In genomic region chr1:97277891-97278662, GRCh38 we compare ENCODE assay signal across 13 cellular contexts.
A peak's percentile ranks its signal among the peaks of the same experiment; 100 is the strongest.
DNase-seq lines count a peak whose midpoint lies in the region; ATAC-seq and TF ChIP-seq lines count a peak whose summit lies in the region.
"Had no signal": no experiment of that assay in that cellular context is flagged by ENCODE, and none has a peak within 500 bp of the region (broad histone marks: within the 10 kb centered on the region; RNA-seq: fewer than 3 reads in every experiment).

No MANE protein-coding gene starts in this region.

- H3K27ac Mint-ChIP-seq in natural killer cell treated with Interleukin-12 subunit alpha and Interleukin-12 subunit beta and Interleukin-15 and Interleukin-18, amount 100 ng/mL, for 72 hours, result peak overlapping the region; percentile 1 to 15
- no peak overlapping the region for H3K27ac Mint-ChIP-seq in natural killer cell
- peak overlapping the region; percentile 52 for H3K27ac Mint-ChIP-seq in activated naive CD8-positive, alpha-beta T cell treated with anti-CD3 and anti-CD28 coated beads for 36 hours
- no peak overlapping the region for H3K27ac Mint-ChIP-seq in stimulated activated naive B cell treated with anti-CD40 and anti-IgM and Interleukin-4, amounts not matched to agents 10 μg/mL and 1 μg/mL and 100 μg/mL, for 72 hours

- H3K4me3 Mint-ChIP-seq in natural killer cell treated with Interleukin-12 subunit alpha and Interleukin-12 subunit beta and Interleukin-15 and Interleukin-18, amount 100 ng/mL, for 72 hours, result peak overlapping the region; percentile 1
- no peak overlapping the region for H3K4me3 Mint-ChIP-seq in natural killer cell
- no peak overlapping the region for H3K4me3 Mint-ChIP-seq in activated naive CD8-positive, alpha-beta T cell treated with anti-CD3 and anti-CD28 coated beads for 36 hours
- H3K4me3 Mint-ChIP-seq in stimulated activated naive B cell treated with anti-CD40 and anti-IgM and Interleukin-4, amounts not matched to agents 10 μg/mL and 1 μg/mL and 100 μg/mL, for 72 hours, result no peak overlapping the region
- H3K4me3 Mint-ChIP-seq: CD14-positive monocyte had no signal

- peaks cover 22% of the 10 kb centered on the region for H3K36me3 Mint-ChIP-seq in natural killer cell treated with Interleukin-12 subunit alpha and Interleukin-12 subunit beta and Interleukin-15 and Interleukin-18, amount 100 ng/mL, for 72 hours
- H3K36me3 Mint-ChIP-seq in natural killer cell, result peaks cover 9% of the 10 kb centered on the region
- peaks cover 40% of the 10 kb centered on the region for H3K36me3 Mint-ChIP-seq in activated naive CD8-positive, alpha-beta T cell treated with anti-CD3 and anti-CD28 coated beads for 36 hours
- H3K36me3 Mint-ChIP-seq in stimulated activated naive B cell treated with anti-CD40 and anti-IgM and Interleukin-4, amounts not matched to agents 10 μg/mL and 1 μg/mL and 100 μg/mL, for 72 hours, result peaks cover 20 to 24% of the 10 kb centered on the region in 2 donors

- H3K9me3 Mint-ChIP-seq in natural killer cell treated with Interleukin-12 subunit alpha and Interleukin-12 subunit beta and Interleukin-15 and Interleukin-18, amount 100 ng/mL, for 72 hours, result peaks cover 6% of the 10 kb centered on the region
- H3K9me3 Mint-ChIP-seq in natural killer cell, result peaks cover 0 to 2% of the 10 kb centered on the region in 2 donors
- H3K9me3 Mint-ChIP-seq in activated naive CD8-positive, alpha-beta T cell treated with anti-CD3 and anti-CD28 coated beads for 36 hours, result peaks cover 15% of the 10 kb centered on the region
- H3K9me3 Mint-ChIP-seq in stimulated activated naive B cell treated with anti-CD40 and anti-IgM and Interleukin-4, amounts not matched to agents 10 μg/mL and 1 μg/mL and 100 μg/mL, for 72 hours, result peaks cover 5 to 6% of the 10 kb centered on the region in 2 donors

- intact Hi-C loops in natural killer cell (cut with micrococcal nuclease), result no loop called here

- no peak overlapping the region for H3K4me3 ChIP-seq in H7 (ENCODE audit: insufficient read depth, low read depth, low read length)

- no peak for TF ChIP-seq CTCF in natural killer cell (IDR thresholded peaks at IDR 0.05)

- H3K36me3 ChIP-seq in H7 (replicated peaks; ENCODE audit: control insufficient read depth, insufficient read depth, low read length), result no peaks in the 10 kb centered on the region

- H3K27me3 Mint-ChIP-seq in natural killer cell treated with Interleukin-12 subunit alpha and Interleukin-12 subunit beta and Interleukin-15 and Interleukin-18, amount 100 ng/mL, for 72 hours, result no peaks in the 10 kb centered on the region
- H3K27me3 Mint-ChIP-seq in natural killer cell (ENCODE audit: low read depth in 2 of 2), result no peaks in the 10 kb centered on the region
- no peaks in the 10 kb centered on the region for H3K27me3 Mint-ChIP-seq in activated naive CD8-positive, alpha-beta T cell treated with anti-CD3 and anti-CD28 coated beads for 36 hours
- H3K27me3 Mint-ChIP-seq in stimulated activated naive B cell treated with anti-CD40 and anti-IgM and Interleukin-4, amounts not matched to agents 10 μg/mL and 1 μg/mL and 100 μg/mL, for 72 hours, result no peaks in the 10 kb centered on the region

- DNase-seq in natural killer cell treated with Interleukin-12 subunit alpha and Interleukin-12 subunit beta and Interleukin-15 and Interleukin-18, amount 100 ng/mL, for 72 hours (ENCODE audit: low spot score), result no peak
- no peak for DNase-seq in natural killer cell
- no peak for DNase-seq in activated naive CD8-positive, alpha-beta T cell treated with anti-CD3 and anti-CD28 coated beads for 36 hours
- peak; percentile 91 for DNase-seq in iris pigment epithelial cell (ENCODE audit: low read depth)
- no peak for DNase-seq in NCI-H2196 treated with DMSO at 0.1 percent for 48 hours (lab: John Stamatoyannopoulos, UW; ENCODE audit: unreplicated experiment)
- DNase-seq in stimulated activated naive B cell treated with anti-CD40 and anti-IgM and Interleukin-4, amounts not matched to agents 10 μg/mL and 1 μg/mL and 100 μg/mL, for 72 hours, result no peak
- DNase-seq in H7, result no peak
- DNase-seq: activated CD4-positive, alpha-beta T cell treated with anti-CD3 and anti-CD28 coated beads, Interleukin-2, amount 50 U/mL, for 48 hours; GOT3; NCI-H1436 treated with DMSO at 0.1 percent for 48 hours; SHP77 had no signal

- peak; percentile 53 to 61 for ATAC-seq in natural killer cell treated with Interleukin-12 subunit alpha and Interleukin-12 subunit beta and Interleukin-15 and Interleukin-18, amount 100 ng/mL, for 72 hours
- ATAC-seq in natural killer cell (no peak), GM21447 (IDR thresholded peaks at IDR 0.05; ENCODE audit: unreplicated experiment) (no peak)
- ATAC-seq in stimulated activated naive B cell treated with anti-CD40 and anti-IgM and Interleukin-4, amounts not matched to agents 10 μg/mL and 1 μg/mL and 100 μg/mL, for 72 hours (replicated peaks), result no peak

- H3K4me1 Mint-ChIP-seq in natural killer cell treated with Interleukin-12 subunit alpha and Interleukin-12 subunit beta and Interleukin-15 and Interleukin-18, amount 100 ng/mL, for 72 hours (ENCODE audit: low read depth in 2 of 2), result peaks cover 12% of the 10 kb centered on the region in 2 donors
- no peaks in the 10 kb centered on the region for H3K4me1 Mint-ChIP-seq in natural killer cell
- peaks cover 7% of the 10 kb centered on the region for H3K4me1 Mint-ChIP-seq in activated naive CD8-positive, alpha-beta T cell treated with anti-CD3 and anti-CD28 coated beads for 36 hours
- H3K4me1 Mint-ChIP-seq in stimulated activated naive B cell treated with anti-CD40 and anti-IgM and Interleukin-4, amounts not matched to agents 10 μg/mL and 1 μg/mL and 100 μg/mL, for 72 hours, result no peaks in the 10 kb centered on the region
- H3K4me1 Mint-ChIP-seq: CD14-positive monocyte had no signal

- H3K27me3 ChIP-seq in H7 (ENCODE audit: control insufficient read depth, insufficient read depth, low read length), result no peaks in the 10 kb centered on the region

Comparison
In these comparisons a context has a peak if more than half of its experiments do, and no peak if none do; other contexts are left out.
1. ATAC-seq: peak in natural killer cell treated with Interleukin-12 subunit alpha and Interleukin-12 subunit beta and Interleukin-15 and Interleukin-18, amount 100 ng/mL, for 72 hours (2 of 2); none in natural killer cell (0 of 3), stimulated activated naive B cell treated with anti-CD40 and anti-IgM and Interleukin-4, amounts not matched to agents 10 μg/mL and 1 μg/mL and 100 μg/mL, for 72 hours (0 of 2) and GM21447 (single experiment).
2. H3K27ac Mint-ChIP-seq: peak in natural killer cell treated with Interleukin-12 subunit alpha and Interleukin-12 subunit beta and Interleukin-15 and Interleukin-18, amount 100 ng/mL, for 72 hours (2 of 2) and activated naive CD8-positive, alpha-beta T cell treated with anti-CD3 and anti-CD28 coated beads for 36 hours (single experiment); none in natural killer cell (0 of 2) and stimulated activated naive B cell treated with anti-CD40 and anti-IgM and Interleukin-4, amounts not matched to agents 10 μg/mL and 1 μg/mL and 100 μg/mL, for 72 hours (single experiment).